1 cellular context compared by ENCODE assay signal in genomic region chr12:121799842-121800693, GRCh38.
TF ChIP-seq lines count a peak whose summit lies in the region.

No MANE protein-coding gene starts in this region.

TF ChIP-seq in K562, 482 proteins besides CTCF, POLR2A, EP300 and RAD21 (continued from another document and continues in another):
- TF ChIP-seq ZMIZ1 (IDR thresholded peaks at IDR 0.05; ENCODE audit: low read depth in 2 of 2, low read length in 2 of 2) (no peak), PREB (CRISPR knock-in tag; IDR thresholded peaks at IDR 0.05) (no peak), TAL1 (IDR thresholded peaks at IDR 0.05) (no peak), SRSF3 (IDR thresholded peaks at IDR 0.05; ENCODE audit: insufficient read depth, low read length) (no peak), KDM4B (IDR thresholded peaks at IDR 0.05; ENCODE audit: borderline replicate concordance in 2 of 2, low read depth in 1 of 2) (no peak; a peak in 2 of 4 replicates), PURB (CRISPR knock-in tag; IDR thresholded peaks at IDR 0.05; ENCODE audit: low read depth) (no peak), RBM39 (optimal IDR thresholded peaks at IDR 0.05; ENCODE audit: low read depth, low read length) (no peak), ZNF740 (CRISPR knock-in tag; IDR thresholded peaks at IDR 0.05) (peak; percentile 96), ZNF740 (tag; IDR thresholded peaks at IDR 0.05) (peak in 1 of 2 experiments; percentile 68; a peak in 1 of 4 replicates), C11orf30 (IDR thresholded peaks at IDR 0.05; ENCODE audit: low read depth) (no peak), MAFG (tag; conservative IDR thresholded peaks at IDR 0.05) (peak; percentile 45), NFIC (IDR thresholded peaks at IDR 0.05) (no peak; the same call in 1 of the 2 replicates), NFYB (IDR thresholded peaks at IDR 0.05; ENCODE audit: extremely low read depth, insufficient read length) (no peak), TSC22D4 (tag; IDR thresholded peaks at IDR 0.05) (no peak), ZBTB26 (CRISPR knock-in tag; IDR thresholded peaks at IDR 0.05) (no peak), THAP12 (CRISPR knock-in tag; IDR thresholded peaks at IDR 0.05) (no peak), HMGXB4 (CRISPR knock-in tag; IDR thresholded peaks at IDR 0.05) (no peak; the same call in 1 of the 2 replicates), HDAC3 (IDR thresholded peaks at IDR 0.05; ENCODE audit: borderline replicate concordance, partially characterized antibody) (no peak), TGIF2 (CRISPR knock-in tag; IDR thresholded peaks at IDR 0.05) (peak; percentile 81; the same call in 1 of the 2 replicates), SMARCB1 (IDR thresholded peaks at IDR 0.05; ENCODE audit: insufficient read length, low read depth) (no peak), FOXK2 (conservative IDR thresholded peaks at IDR 0.05 in 1 of 2, IDR thresholded peaks at IDR 0.05 in 1 of 2; ENCODE audit: low read depth in 2 of 2) (no peak), PHB2 (IDR thresholded peaks at IDR 0.05; ENCODE audit: low read depth) (no peak), CCAR2 (IDR thresholded peaks at IDR 0.05; ENCODE audit: low read depth, low read length) (no peak), KHSRP (IDR thresholded peaks at IDR 0.05) (no peak), RFX1 (IDR thresholded peaks at IDR 0.05) (no peak), RAD51 (IDR thresholded peaks at IDR 0.05; ENCODE audit: borderline replicate concordance, low read depth) (no peak), EWSR1 (IDR thresholded peaks at IDR 0.05; ENCODE audit: borderline replicate concordance, low read depth, partially characterized antibody) (no peak), HSF4 (CRISPR knock-in tag; IDR thresholded peaks at IDR 0.05; ENCODE audit: borderline replicate concordance) (no peak), DPF2 (IDR thresholded peaks at IDR 0.05) (peak; percentile 86), SREBF2 (CRISPR knock-in tag; IDR thresholded peaks at IDR 0.05) (no peak), E4F1 (CRISPR knock-in tag; IDR thresholded peaks at IDR 0.05; ENCODE audit: borderline replicate concordance) (no peak), TARDBP (IDR thresholded peaks at IDR 0.05) (no peak), PYGO2 (tag; IDR thresholded peaks at IDR 0.05) (no peak), KAT2B (IDR thresholded peaks at IDR 0.05; ENCODE audit: low read depth, low read length) (no peak), CTCFL (IDR thresholded peaks at IDR 0.05; ENCODE audit: borderline replicate concordance, insufficient read depth, low read depth, low read length, poor library complexity, severe bottlenecking) (no peak), KLF13 (tag; IDR thresholded peaks at IDR 0.05; ENCODE audit: borderline replicate concordance, low read depth) (no peak), STAT5B (CRISPR knock-in tag; IDR thresholded peaks at IDR 0.05) (no peak), TBL1XR1 (IDR thresholded peaks at IDR 0.05; ENCODE audit: low read length in 2 of 2) (peak in 1 of 2 experiments; percentile 65; a peak in 1 of 4 replicates), HDAC1 (IDR thresholded peaks at IDR 0.05) (no peak), TEAD1 (CRISPR knock-in tag; IDR thresholded peaks at IDR 0.05) (0 out of 4 replicates have a peak, but pooled peaks of 1 of the 2 experiments have one; percentile 53), RBM22 (IDR thresholded peaks at IDR 0.05; ENCODE audit: low read depth, low read length, poor library complexity, severe bottlenecking) (peak; percentile 82), GABPB1 (CRISPR knock-in tag; IDR thresholded peaks at IDR 0.05) (no peak; the same call in 1 of the 2 replicates), BCOR (IDR thresholded peaks at IDR 0.05) (no peak), ZNF146 (CRISPR knock-in tag; IDR thresholded peaks at IDR 0.05; ENCODE audit: unreplicated experiment) (no peak), ZNF280A (IDR thresholded peaks at IDR 0.05; ENCODE audit: low read depth, partially characterized antibody) (no peak), ZNF398 (CRISPR knock-in tag; IDR thresholded peaks at IDR 0.05) (no peak), EZH2 (IDR thresholded peaks at IDR 0.05; ENCODE audit: borderline replicate concordance, low read depth, low read length) (no peak), ILK (tag; IDR thresholded peaks at IDR 0.05; ENCODE audit: borderline replicate concordance, low read depth) (no peak)
